9 cellular contexts compared by ENCODE assay signal in genomic region chr3:13549513-13550256, GRCh38. TPM values are rescaled to one million over a fixed set of nuclear protein-coding genes. Genes with fewer than 3 reads are reported as not detected.
DNase-seq lines count a peak whose midpoint lies in the region; ATAC-seq and TF ChIP-seq lines count a peak whose summit lies in the region.
"Had no signal": no experiment of that assay in that cellular context is flagged by ENCODE, and none has a peak within 500 bp of the region (broad histone marks: within the 10 kb centered on the region; RNA-seq: fewer than 3 reads in every experiment).

No MANE protein-coding gene starts in this region.

- H3K27ac Mint-ChIP-seq in brain, result peak overlapping the region in 4 of 5 experiments; percentile 3 to 61 (median 14)
- peak overlapping the region; percentile 76 for H3K27ac Mint-ChIP-seq in type B pancreatic cell

- peak; percentile 5 to 43 for ATAC-seq in activated T-cell treated with anti-CD3 and anti-CD28 coated beads, Interleukin-2, amount 50 U/mL, for 4 hours
- no peak for ATAC-seq in HG02571 (IDR thresholded peaks at IDR 0.05; ENCODE audit: unreplicated experiment)

- TF ChIP-seq CTCF in brain (conservative IDR thresholded peaks at IDR 0.05) (no peak), type B pancreatic cell (conservative IDR thresholded peaks at IDR 0.05) (no peak)

- no peaks in the 10 kb centered on the region for H3K36me3 ChIP-seq in mesodermal cell (ENCODE audit: control insufficient read depth, insufficient read depth, low read length)

- no peaks in the 10 kb centered on the region for H3K9me3 Mint-ChIP-seq in activated T-cell treated with anti-CD3 and anti-CD28 coated beads, Interleukin-2, amount 50 U/mL, for 4 hours
- H3K9me3 Mint-ChIP-seq in brain (peaks cover 0 to 2% (median 0%) of the 10 kb centered on the region in 5 experiments), type B pancreatic cell (no peaks in the 10 kb centered on the region)

- no peaks in the 10 kb centered on the region for H3K9me3 ChIP-seq in mesodermal cell (ENCODE audit: control insufficient read depth, low read length)

- no peaks in the 10 kb centered on the region for H3K36me3 Mint-ChIP-seq in activated T-cell treated with anti-CD3 and anti-CD28 coated beads, Interleukin-2, amount 50 U/mL, for 4 hours (ENCODE audit: insufficient read depth)
- H3K36me3 Mint-ChIP-seq in brain, result no peaks in the 10 kb centered on the region
- H3K36me3 Mint-ChIP-seq in type B pancreatic cell, result no peaks in the 10 kb centered on the region

- H3K27ac ChIP-seq in mesodermal cell (ENCODE audit: low read depth, low read length, severe bottlenecking) (no peak overlapping the region), substantia nigra (ENCODE audit: low read depth, low read length, poor library complexity, severe bottlenecking) (no peak overlapping the region)

- peaks cover 46% of the 10 kb centered on the region for H3K4me1 ChIP-seq in mesodermal cell (ENCODE audit: control insufficient read depth, insufficient read depth, low read length, poor library complexity, severe bottlenecking)

- H3K4me3 Mint-ChIP-seq in activated T-cell treated with anti-CD3 and anti-CD28 coated beads, Interleukin-2, amount 50 U/mL, for 4 hours, result peak overlapping the region; percentile 77
- peak overlapping the region; percentile 73 to 81 (median 80) for H3K4me3 Mint-ChIP-seq in brain
- peak overlapping the region; percentile 89 for H3K4me3 Mint-ChIP-seq in type B pancreatic cell

- DNase-seq in activated T-cell treated with anti-CD3 and anti-CD28 coated beads, Interleukin-2, amount 50 U/mL, for 4 hours, result no peak
- DNase-seq in activated T-cell treated with anti-CD3 and anti-CD28 coated beads, Interleukin-2, amount 50 U/mL, for 1 hour, result no peak
- DNase-seq in type B pancreatic cell (ENCODE audit: extremely low spot score, unreplicated experiment) (no peak), NCI-H774 (lab: John Stamatoyannopoulos, UW) (no peak), substantia nigra (lab: John Stamatoyannopoulos, UW) (no peak)
- DNase-seq: COR-L47 had no signal

- peak overlapping the region; percentile 46 for H3K4me3 ChIP-seq in mesodermal cell (ENCODE audit: extremely low read depth, insufficient read depth, low read length, poor library complexity, severe bottlenecking)

- peaks cover 18% of the 10 kb centered on the region for H3K4me1 Mint-ChIP-seq in activated T-cell treated with anti-CD3 and anti-CD28 coated beads, Interleukin-2, amount 50 U/mL, for 4 hours (ENCODE audit: low read depth)
- peaks cover 32% of the 10 kb centered on the region for H3K4me1 Mint-ChIP-seq in brain
- peaks cover 38% of the 10 kb centered on the region for H3K4me1 Mint-ChIP-seq in type B pancreatic cell (ENCODE audit: unreplicated experiment)

- H3K27me3 Mint-ChIP-seq in activated T-cell treated with anti-CD3 and anti-CD28 coated beads, Interleukin-2, amount 50 U/mL, for 4 hours (ENCODE audit: low read depth), result peaks cover 59% of the 10 kb centered on the region
- H3K27me3 Mint-ChIP-seq in brain, result peaks cover 40% of the 10 kb centered on the region
- H3K27me3 Mint-ChIP-seq in type B pancreatic cell, result peaks cover 14% of the 10 kb centered on the region

- WGBS in mesodermal cell (ENCODE audit: insufficient coverage in 2 of 2), 2 experiments, result 76 to 89% methylated on average over 12 to 13 of the region's 21 CpGs

RNA-seq across cellular contexts. Expression of gene FBLN2, which starts 0.8 kb away (rescaled TPM):
- total RNA-seq in activated T-cell treated with anti-CD3 and anti-CD28 coated beads, Interleukin-2, amount 50 U/mL, for 4 hours, result under 1 TPM; 0.16 to 0.63 (median 0.16) TPM
- 3.6 TPM for polyA plus RNA-seq in brain (ENCODE audit: insufficient read depth, low read depth, low replicate concordance)
- polyA plus RNA-seq in mesodermal cell (2013, experiment 1 of 2), result 172 TPM
- 137 TPM for polyA plus RNA-seq in mesodermal cell (2013, experiment 2 of 2)
- total RNA-seq in type B pancreatic cell (ENCODE audit: low replicate concordance), result 49.1 and 67.6 TPM in 2 replicates

Comparison
In these comparisons a context has a peak if more than half of its experiments do, and no peak if none do; other contexts are left out.
1. RNA of gene FBLN2, which starts 0.8 kb away (total RNA-seq): 49.1 to 67.6 TPM in type B pancreatic cell; 0.16 to 0.63 TPM in activated T-cell treated with anti-CD3 and anti-CD28 coated beads, Interleukin-2, amount 50 U/mL, for 4 hours; every median in the first group is over 10 times any median in the second.
2. Peak in every context shown above with its lines, with median percentiles within 50 percentile points of each other: H3K4me3 Mint-ChIP-seq.